ENCODE assay signal across 8 cellular contexts in the genomic region with DNA sequence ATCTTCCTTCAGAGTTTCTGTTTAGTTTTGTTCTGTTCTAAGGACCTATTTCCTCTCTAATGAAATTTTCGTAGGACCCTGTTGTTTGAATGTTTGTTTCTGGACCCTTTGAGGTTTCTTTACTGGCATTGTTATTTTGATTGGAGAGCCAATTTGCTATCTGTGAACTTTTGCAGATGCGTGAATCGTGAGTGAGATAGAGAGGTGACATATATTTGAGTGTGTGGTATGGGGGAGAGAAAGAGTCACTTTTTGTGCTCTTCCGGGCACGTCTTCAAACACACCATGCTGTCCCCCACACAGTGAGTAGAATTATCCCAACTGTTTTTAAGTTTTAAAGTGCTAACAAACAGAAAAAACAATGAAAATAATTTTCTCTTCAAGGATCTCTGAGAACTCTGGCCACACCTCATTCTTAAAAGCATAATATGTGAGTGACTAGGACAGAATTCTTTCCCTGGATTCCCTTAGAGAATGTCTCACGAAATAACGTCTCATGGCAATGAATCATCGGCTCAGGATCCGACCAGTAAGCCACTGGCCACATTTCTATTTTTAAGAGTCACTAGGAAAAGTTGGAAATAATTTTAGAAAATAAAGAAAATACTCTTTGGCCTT.
A peak's percentile ranks its signal among the peaks of the same experiment; 100 is the strongest.
DNase-seq lines count a peak whose midpoint lies in the region; ATAC-seq and TF ChIP-seq lines count a peak whose summit lies in the region.

No MANE protein-coding gene starts in this region.

- peak overlapping the region; percentile 68 to 98 (median 84) for H3K4me3 Mint-ChIP-seq in IgD-negative memory B cell
- H3K4me3 Mint-ChIP-seq in stimulated activated memory B cell treated with anti-CD40 and anti-IgM and Interleukin-4, amounts not matched to agents 10 μg/mL and 1 μg/mL and 100 μg/mL, for 72 hours: peak overlapping the region; percentile 73

- peak overlapping the region; percentile 73 to 99 (median 85) for H3K27ac Mint-ChIP-seq in IgD-negative memory B cell
- H3K27ac Mint-ChIP-seq in stimulated activated memory B cell treated with anti-CD40 and anti-IgM and Interleukin-4, amounts not matched to agents 10 μg/mL and 1 μg/mL and 100 μg/mL, for 72 hours: peak overlapping the region; percentile 94

- peak overlapping the region; percentile 58; the same call in 1 of the 2 replicates for H3K27ac ChIP-seq in C4-2B

- no peaks in the 10 kb centered on the region for H3K36me3 Mint-ChIP-seq in IgD-negative memory B cell
- H3K36me3 Mint-ChIP-seq in stimulated activated memory B cell treated with anti-CD40 and anti-IgM and Interleukin-4, amounts not matched to agents 10 μg/mL and 1 μg/mL and 100 μg/mL, for 72 hours: peaks cover 8% of the 10 kb centered on the region

- no peak for TF ChIP-seq CTCF in C4-2B (conservative IDR thresholded peaks at IDR 0.05)

- H3K9me3 Mint-ChIP-seq in IgD-negative memory B cell: peaks cover 0 to 7% (median 0%) of the 10 kb centered on the region in 3 donors
- H3K9me3 Mint-ChIP-seq in stimulated activated memory B cell treated with anti-CD40 and anti-IgM and Interleukin-4, amounts not matched to agents 10 μg/mL and 1 μg/mL and 100 μg/mL, for 72 hours: peaks cover 3% of the 10 kb centered on the region

- no peaks in the 10 kb centered on the region for H3K27me3 Mint-ChIP-seq in IgD-negative memory B cell
- H3K27me3 Mint-ChIP-seq in stimulated activated memory B cell treated with anti-CD40 and anti-IgM and Interleukin-4, amounts not matched to agents 10 μg/mL and 1 μg/mL and 100 μg/mL, for 72 hours: no peaks in the 10 kb centered on the region

- peak; percentile 94 for DNase-seq in amniotic stem cell (lab: John Stamatoyannopoulos, UW)
- DNase-seq in iris pigment epithelial cell (ENCODE audit: low read depth): peak; percentile 97
- no peak for DNase-seq in head of caudate nucleus
- DNase-seq in activated effector memory CD4-positive, alpha-beta T cell treated with anti-CD3 and anti-CD28 coated beads, Interleukin-2, amount 50 U/mL, for 16 hours: no peak

- H3K4me1 Mint-ChIP-seq in IgD-negative memory B cell: peaks cover 50 to 61% (median 59%) of the 10 kb centered on the region in 3 donors
- peaks cover 73% of the 10 kb centered on the region for H3K4me1 Mint-ChIP-seq in stimulated activated memory B cell treated with anti-CD40 and anti-IgM and Interleukin-4, amounts not matched to agents 10 μg/mL and 1 μg/mL and 100 μg/mL, for 72 hours

- ATAC-seq in stimulated activated memory B cell treated with anti-CD40 and anti-IgM and Interleukin-4, amounts not matched to agents 10 μg/mL and 1 μg/mL and 100 μg/mL, for 72 hours: no peak
- no peak for ATAC-seq in GM21786 (IDR thresholded peaks at IDR 0.05; ENCODE audit: unreplicated experiment)

- intact Hi-C loops in head of caudate nucleus (cut with DNase I): no loop called here

Comparison
In these comparisons a context has a peak if more than half of its experiments do, and no peak if none do; other contexts are left out.
1. DNase-seq: peak in amniotic stem cell (single experiment) and iris pigment epithelial cell (single experiment); none in head of caudate nucleus (0 of 42) and activated effector memory CD4-positive, alpha-beta T cell treated with anti-CD3 and anti-CD28 coated beads, Interleukin-2, amount 50 U/mL, for 16 hours (single experiment).